10 cellular contexts compared by ENCODE assay signal in genomic region chr10:74502963-74503608, GRCh38.
DNase-seq lines count a peak whose midpoint lies in the region; FAIRE-seq and TF ChIP-seq lines count a peak whose summit lies in the region.
"Had no signal": no experiment of that assay in that cellular context is flagged by ENCODE, and none has a peak within 500 bp of the region (broad histone marks: within the 10 kb centered on the region; RNA-seq: fewer than 3 reads in every experiment).

No MANE protein-coding gene starts in this region.

- no peaks in the 10 kb centered on the region for H3K27me3 ChIP-seq in GM23248 (replicated peaks; ENCODE audit: insufficient read depth)
- no peaks in the 10 kb centered on the region for H3K27me3 ChIP-seq in bronchial epithelial cell (ENCODE audit: control insufficient read depth, insufficient read depth, low read length)
- no peaks in the 10 kb centered on the region for H3K27me3 ChIP-seq in CD8-positive, alpha-beta memory T cell (ENCODE audit: insufficient read depth, low read length, poor library complexity, severe bottlenecking)

- H3K4me2 ChIP-seq in GM23248 (ENCODE audit: unreplicated experiment) = peak overlapping the region; percentile 49

- in situ Hi-C loops in GM23248 (cut with MboI) = no loop called here

- H3K4me1 ChIP-seq in GM23248 (ENCODE audit: insufficient read depth) = peaks cover 42% of the 10 kb centered on the region
- H3K4me1 ChIP-seq in CD8-positive, alpha-beta memory T cell (ENCODE audit: insufficient read depth, low read length) = no peaks in the 10 kb centered on the region

- H3K9me2 ChIP-seq in GM23248 (ENCODE audit: insufficient read depth) = no peaks in the 10 kb centered on the region

- peak overlapping the region; percentile 43 for H3K27ac ChIP-seq in GM23248
- H3K27ac ChIP-seq in CD8-positive, alpha-beta memory T cell (ENCODE audit: low read depth, low read length) = no peak overlapping the region

- H2AFZ ChIP-seq in GM23248 = no peak overlapping the region

- no peaks in the 10 kb centered on the region for H3K36me3 ChIP-seq in GM23248 (ENCODE audit: low read depth)
- peaks cover 1% of the 10 kb centered on the region for H3K36me3 ChIP-seq in bronchial epithelial cell (ENCODE audit: control insufficient read depth, insufficient read depth, low read length)
- H3K36me3 ChIP-seq in CD8-positive, alpha-beta memory T cell (ENCODE audit: insufficient read depth, low read length) = no peaks in the 10 kb centered on the region

- 0 out of 2 replicates have a peak overlapping the region, but pooled peaks have one; percentile 2 for H3K4me3 ChIP-seq in GM23248
- no peak overlapping the region for H3K4me3 ChIP-seq in bronchial epithelial cell (ENCODE audit: low read depth, low read length)
- no peak overlapping the region for H3K4me3 ChIP-seq in CD8-positive, alpha-beta memory T cell (ENCODE audit: low read length)

- H4K20me1 ChIP-seq in GM23248 (ENCODE audit: insufficient read depth) = no peaks in the 10 kb centered on the region

- no peak for FAIRE-seq in bronchial epithelial cell (lab: Jason Lieb, UNC)

- 90 to 94% methylated on average over 1 of the region's 1 CpG for WGBS in GM23248 (ENCODE audit: low coverage in 1 of 2, low lambda C conversion rate in 2 of 2, missing lambda C conversion rate in 2 of 2), 2 experiments

- DNase-seq in GM23248 (peak; percentile 71), NCI-H82 treated with DMSO at 0.1 percent for 48 hours (lab: John Stamatoyannopoulos, UW; ENCODE audit: unreplicated experiment) (peak; percentile 55), bronchial epithelial cell (ENCODE audit: low read depth) (peak; percentile 80), pulmonary artery endothelial cell (ENCODE audit: low read depth, low spot score) (peak; percentile 47), NCI-H1092 (lab: John Stamatoyannopoulos, UW) (no peak), SKM-1 treated with dmso at 0.1 percent for 144 hours (lab: John Stamatoyannopoulos, UW; ENCODE audit: unreplicated experiment) (no peak)
- DNase-seq in CD8-positive, alpha-beta memory T cell = no peak
- DNase-seq in central memory CD4-positive, alpha-beta T cell = no peak
- DNase-seq: natural killer cell, NCI-H2081 had no signal

- H3K9me3 Mint-ChIP-seq in CD8-positive, alpha-beta memory T cell = peaks cover 0 to 8% (median 4%) of the 10 kb centered on the region in 5 donors

- H3K4me3 Mint-ChIP-seq in CD8-positive, alpha-beta memory T cell = no peak overlapping the region
- H3K4me3 Mint-ChIP-seq: natural killer cell had no signal

- TF ChIP-seq CTCF in bronchial epithelial cell (IDR thresholded peaks at IDR 0.05; ENCODE audit: insufficient read depth, low read length, severe bottlenecking) = no peak

- no peak overlapping the region for H3K9ac ChIP-seq in GM23248

- H3K27me3 Mint-ChIP-seq in CD8-positive, alpha-beta memory T cell = no peaks in the 10 kb centered on the region

- H3K4me1 Mint-ChIP-seq in CD8-positive, alpha-beta memory T cell = peaks cover 1 to 14% (median 6%) of the 10 kb centered on the region in 3 donors

- 0 out of 2 replicates have a peak, but pooled peaks cover 4% of the 10 kb centered on the region for H3K79me2 ChIP-seq in GM23248 (ENCODE audit: insufficient read depth)

- H3K27ac Mint-ChIP-seq in CD8-positive, alpha-beta memory T cell = peak overlapping the region in 2 of 8 donors; percentile 3 to 29
- H3K27ac Mint-ChIP-seq: natural killer cell had no signal

- H3F3A ChIP-seq in GM23248 (ENCODE audit: insufficient read depth) = peaks cover 36% of the 10 kb centered on the region

- POLR2A ChIA-PET in CD8-positive, alpha-beta memory T cell (lab: Charles Lee) = no interaction called here

- H3K36me3 Mint-ChIP-seq in CD8-positive, alpha-beta memory T cell = peaks cover 21 to 49% (median 40%) of the 10 kb centered on the region in 3 donors
- H3K36me3 Mint-ChIP-seq: natural killer cell had no signal

- H3K9me3 ChIP-seq in GM23248 (ENCODE audit: low read depth) = no peaks in the 10 kb centered on the region
- no peaks in the 10 kb centered on the region for H3K9me3 ChIP-seq in CD8-positive, alpha-beta memory T cell (ENCODE audit: low read length)

- CTCF ChIA-PET in CD8-positive, alpha-beta memory T cell (lab: Charles Lee) = no interaction called here

Comparison
In these comparisons a context has a peak if more than half of its experiments do, and no peak if none do; other contexts are left out.
1. DNase-seq: peak in GM23248 (single experiment), NCI-H82 treated with DMSO at 0.1 percent for 48 hours (single experiment), bronchial epithelial cell (single experiment) and pulmonary artery endothelial cell (single experiment); none in NCI-H1092 (single experiment), SKM-1 treated with dmso at 0.1 percent for 144 hours (single experiment), CD8-positive, alpha-beta memory T cell (0 of 5) and central memory CD4-positive, alpha-beta T cell (single experiment).